ENCODE assay signal across 31 cellular contexts in the genomic region with DNA sequence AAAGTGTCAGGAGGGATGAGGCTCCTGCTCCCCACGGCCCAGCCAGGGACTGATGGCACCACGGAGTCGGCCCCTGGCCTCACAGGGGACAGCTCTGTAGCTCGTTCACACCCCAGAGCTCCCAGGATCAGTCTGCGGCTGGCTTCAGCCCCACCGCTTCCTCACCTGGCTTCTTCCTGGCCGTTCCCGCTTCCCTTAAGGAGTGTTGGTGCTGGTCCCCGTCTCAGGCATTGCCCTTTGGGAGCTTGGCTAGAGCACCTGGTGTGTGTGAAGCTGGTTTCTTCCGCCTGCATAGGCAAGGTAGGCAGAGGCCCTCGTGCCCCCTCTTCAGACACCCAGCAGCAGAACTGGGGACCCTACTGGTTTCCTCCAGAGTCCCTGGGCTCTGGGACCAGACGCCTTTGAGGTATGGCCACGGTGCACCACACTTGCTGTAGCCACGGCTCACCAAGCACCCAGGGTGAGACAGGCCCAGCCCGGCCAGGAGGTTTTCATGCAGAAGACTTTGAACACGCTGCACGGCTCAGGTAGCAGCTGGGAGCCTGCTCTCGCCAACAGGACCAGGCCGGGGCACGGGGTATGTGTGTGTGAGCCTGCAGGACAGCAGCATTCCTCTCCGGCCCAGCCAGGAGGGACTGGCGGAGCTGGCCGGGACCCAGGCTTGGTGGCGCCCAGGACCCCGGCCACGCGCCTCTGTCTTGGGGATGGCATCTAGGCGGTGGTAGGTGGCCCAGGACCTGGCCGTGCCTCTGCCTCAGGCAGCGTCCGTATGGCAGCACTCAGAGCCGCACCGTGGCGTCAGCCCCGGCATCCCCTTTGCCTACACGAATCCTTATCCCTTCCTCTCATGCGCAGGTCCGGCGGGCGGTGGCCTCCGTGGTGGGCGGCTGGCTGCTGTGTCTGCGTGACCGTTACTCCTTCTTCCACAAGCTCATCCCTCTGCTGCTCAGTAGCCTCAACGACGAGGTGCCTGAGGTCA. TPM values are rescaled to one million over a fixed set of nuclear protein-coding genes. Genes with fewer than 3 reads are reported as not detected.
DNase-seq lines count a peak whose midpoint lies in the region; ATAC-seq and TF ChIP-seq lines count a peak whose summit lies in the region.
"Had no signal": no experiment of that assay in that cellular context is flagged by ENCODE, and none has a peak within 500 bp of the region (broad histone marks: within the 10 kb centered on the region; RNA-seq: fewer than 3 reads in every experiment).

No MANE protein-coding gene starts in this region.

- H3K4me3 Mint-ChIP-seq in WTC11 (no peak overlapping the region), nephron progenitor cell (no peak overlapping the region)
- H3K4me3 Mint-ChIP-seq: activated CD4-positive, alpha-beta T cell treated with anti-CD3 and anti-CD28 coated beads for 36 hours; CD4-positive, alpha-beta memory T cell; nephron had no signal

- no peaks in the 10 kb centered on the region for H3K4me1 ChIP-seq in aorta (ENCODE audit: control insufficient read depth in 1 of 2, insufficient read depth in 2 of 2, low read length in 2 of 2)
- H3K4me1 ChIP-seq: A549, breast epithelium, vagina had no signal

- H3K27ac ChIP-seq in aorta (ENCODE audit: low read depth in 1 of 2, low read length in 2 of 2) = no peak overlapping the region
- H3K27ac ChIP-seq: A549, breast epithelium, epithelial cell of prostate, GM23248, thoracic aorta, vagina had no signal

- H3K27me3 Mint-ChIP-seq in WTC11 (ENCODE audit: low read depth) = no peaks in the 10 kb centered on the region
- no peaks in the 10 kb centered on the region for H3K27me3 Mint-ChIP-seq in nephron progenitor cell (ENCODE audit: low read depth, poor library complexity)
- H3K27me3 Mint-ChIP-seq: activated CD4-positive, alpha-beta T cell treated with anti-CD3 and anti-CD28 coated beads for 36 hours; CD4-positive, alpha-beta memory T cell had no signal

- no peak for ATAC-seq in Right ventricle myocardium superior (ENCODE audit: poor library complexity)
- no peak for ATAC-seq in left cardiac atrium
- ATAC-seq in WTC11 = no peak
- ATAC-seq in aorta (ENCODE audit: low FRiP score) = peak; percentile 15
- ATAC-seq: A549; activated CD4-positive, alpha-beta T cell treated with anti-CD3 and anti-CD28 coated beads for 36 hours; mucosa of descending colon had no signal

- no peak for TF ChIP-seq CTCF in WTC11 (IDR thresholded peaks at IDR 0.05)
- no peak for TF ChIP-seq CTCF in nephron progenitor cell (IDR thresholded peaks at IDR 0.05)

- peaks cover 0 to 2% of the 10 kb centered on the region in 2 donors for H3K36me3 ChIP-seq in aorta (ENCODE audit: control insufficient read depth in 1 of 2, insufficient read depth in 2 of 2, low read length in 1 of 2)
- H3K36me3 ChIP-seq: breast epithelium had no signal

- H3K9me3 Mint-ChIP-seq in WTC11 (peaks cover under 1% of the 10 kb centered on the region; the same call in 1 of the 2 replicates), nephron progenitor cell (no peaks in the 10 kb centered on the region)
- H3K9me3 Mint-ChIP-seq: CD4-positive, alpha-beta memory T cell; nephron had no signal

- H3K4me1 Mint-ChIP-seq in WTC11 (no peaks in the 10 kb centered on the region), nephron progenitor cell (peaks cover 9% of the 10 kb centered on the region)
- H3K4me1 Mint-ChIP-seq: activated CD4-positive, alpha-beta T cell treated with anti-CD3 and anti-CD28 coated beads for 36 hours; nephron had no signal

- H3K27ac Mint-ChIP-seq in WTC11 (peak overlapping the region; percentile 91; the same call in 1 of the 2 replicates), nephron progenitor cell (peak overlapping the region; percentile 65)
- H3K27ac Mint-ChIP-seq: activated CD4-positive, alpha-beta T cell treated with anti-CD3 and anti-CD28 coated beads for 36 hours; CD4-positive, alpha-beta memory T cell; nephron had no signal

- peak; percentile 39 for DNase-seq in Right ventricle myocardium superior
- DNase-seq in left cardiac atrium = no peak
- DNase-seq in WTC11 (ENCODE audit: low spot score) = no peak
- no peak for DNase-seq in nephron progenitor cell
- DNase-seq in aorta = peak in 1 of 2 donors; percentile 66
- DNase-seq in T-helper 9 cell = no peak
- DNase-seq in AML-193 (lab: John Stamatoyannopoulos, UW) = no peak
- DNase-seq in activated CD4-positive, alpha-beta T cell treated with anti-CD3 and anti-CD28 coated beads for 1 hour = no peak
- DNase-seq: activated CD4-positive, alpha-beta T cell treated with anti-CD3 and anti-CD28 coated beads for 36 hours; activated CD8-positive, alpha-beta memory T cell treated with anti-CD3 and anti-CD28 coated beads for 24 hours; activated naive CD4-positive, alpha-beta T cell treated with Interleukin-2 at 50 U/mL for 16 hours; activated T-cell treated with anti-CD3 and anti-CD28 coated beads, Interleukin-2, amount 50 U/mL, for 1 hour; amniotic stem cell; CD4-positive, alpha-beta memory T cell; DMS 273 treated with DMSO at 0.1 percent for 48 hours; effector CD4-positive, alpha-beta T cell; EL; GM23248; KG1; MG63; NCI-H2029; stimulated activated naive CD4-positive, alpha-beta T cell treated with Interleukin-2 at 50 U/mL for 16 hours; T-helper 1 cell had no signal

- H3K27me3 ChIP-seq in aorta (ENCODE audit: control insufficient read depth in 1 of 2, insufficient read depth in 2 of 2, low read length in 1 of 2) = no peaks in the 10 kb centered on the region
- H3K27me3 ChIP-seq: breast epithelium, MG63, vagina had no signal

- 94 to 96% methylated on average over 45 to 46 of the region's 46 CpGs for WGBS in aorta, 2 donors

- POLR2A ChIA-PET in WTC11 (lab: Charles Lee) = no interaction called here

- CTCF ChIA-PET in WTC11 (lab: Charles Lee) = no interaction called here

- no peaks in the 10 kb centered on the region for H3K9me3 ChIP-seq in aorta (ENCODE audit: control insufficient read depth, low read length)
- H3K9me3 ChIP-seq: breast epithelium, mucosa of descending colon, thoracic aorta, vagina had no signal

- H3K36me3 Mint-ChIP-seq in WTC11 (peaks cover 27% of the 10 kb centered on the region), nephron progenitor cell (ENCODE audit: low read depth) (peaks cover 47% of the 10 kb centered on the region)

- no peak overlapping the region for H3K4me3 ChIP-seq in aorta (ENCODE audit: low read length in 2 of 2)
- H3K4me3 ChIP-seq: A549, breast epithelium, GM23248, lung, MG63, mucosa of descending colon, thoracic aorta, vagina had no signal

- intact Hi-C loops in Right ventricle myocardium superior (cut with DNase I) = no loop called here
- intact Hi-C loops in left cardiac atrium (cut with DNase I) = no loop called here
- intact Hi-C loops in aorta (cut with DNase I) = no loop called here

TF ChIP-seq in WTC11, 78 proteins besides CTCF, POLR2A, EP300 and RAD21:
- no peak for TF ChIP-seq MAX (CRISPR knock-in tag; IDR thresholded peaks at IDR 0.05)
- TF ChIP-seq NFE2L1 (CRISPR knock-in tag; IDR thresholded peaks at IDR 0.05) = no peak
- TF ChIP-seq, protein P1, sequence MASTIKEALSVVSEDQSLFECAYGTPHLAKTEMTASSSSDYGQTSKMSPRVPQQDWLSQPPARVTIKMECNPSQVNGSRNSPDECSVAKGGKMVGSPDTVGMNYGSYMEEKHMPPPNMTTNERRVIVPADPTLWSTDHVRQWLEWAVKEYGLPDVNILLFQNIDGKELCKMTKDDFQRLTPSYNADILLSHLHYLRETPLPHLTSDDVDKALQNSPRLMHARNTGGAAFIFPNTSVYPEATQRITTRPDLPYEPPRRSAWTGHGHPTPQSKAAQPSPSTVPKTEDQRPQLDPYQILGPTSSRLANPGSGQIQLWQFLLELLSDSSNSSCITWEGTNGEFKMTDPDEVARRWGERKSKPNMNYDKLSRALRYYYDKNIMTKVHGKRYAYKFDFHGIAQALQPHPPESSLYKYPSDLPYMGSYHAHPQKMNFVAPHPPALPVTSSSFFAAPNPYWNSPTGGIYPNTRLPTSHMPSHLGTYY (CRISPR knock-in tag; IDR thresholded peaks at IDR 0.05) = no peak
- TF ChIP-seq TEAD1 (CRISPR knock-in tag; IDR thresholded peaks at IDR 0.05) = no peak
- TF ChIP-seq ETV6 (CRISPR knock-in tag; IDR thresholded peaks at IDR 0.05) = no peak
- no peak for TF ChIP-seq ESRRA (CRISPR knock-in tag; IDR thresholded peaks at IDR 0.05; ENCODE audit: borderline replicate concordance)
- TF ChIP-seq, protein P2, sequence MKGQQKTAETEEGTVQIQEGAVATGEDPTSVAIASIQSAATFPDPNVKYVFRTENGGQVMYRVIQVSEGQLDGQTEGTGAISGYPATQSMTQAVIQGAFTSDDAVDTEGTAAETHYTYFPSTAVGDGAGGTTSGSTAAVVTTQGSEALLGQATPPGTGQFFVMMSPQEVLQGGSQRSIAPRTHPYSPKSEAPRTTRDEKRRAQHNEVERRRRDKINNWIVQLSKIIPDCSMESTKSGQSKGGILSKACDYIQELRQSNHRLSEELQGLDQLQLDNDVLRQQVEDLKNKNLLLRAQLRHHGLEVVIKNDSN (CRISPR knock-in tag; IDR thresholded peaks at IDR 0.05) = no peak

RNA-seq across cellular contexts. Expression of gene PRKAR1B, which starts 13.2 kb away (rescaled TPM):
- total RNA-seq in Right ventricle myocardium superior (16.5 TPM), left cardiac atrium (10 to 100 TPM; 15.8 to 19.8 TPM), WTC11 (2021) (40.8 to 44.1 TPM (median 43.6 TPM) in 3 replicates), aorta (10 to 100 TPM in 1 of 2 donors, 1 to 10 TPM in 1; 6.6 to 13.7 TPM)
- polyA plus RNA-seq in aorta = 10 to 100 TPM; 14.5 to 16.2 TPM

RNA-seq across cellular contexts. Expression of gene DNAAF5, which starts 13.8 kb away (rescaled TPM):
- total RNA-seq in Right ventricle myocardium superior (19.3 TPM), left cardiac atrium (10 to 100 TPM; 14.9 to 15.0 TPM), WTC11 (2021) (55.5 to 62.2 TPM (median 56.0 TPM) in 3 replicates), aorta (10 to 100 TPM; 12.4 to 16.6 TPM)
- 10 to 100 TPM in 1 of 2 donors, 1 to 10 TPM in 1; 4.1 to 16.8 TPM for polyA plus RNA-seq in aorta
